ENCODE assay signal across 8 cellular contexts in genomic region chr2:121736462-121737336, GRCh38. TPM values are rescaled to one million over a fixed set of nuclear protein-coding genes. Genes with fewer than 3 reads are reported as not detected.
DNase-seq lines count a peak whose midpoint lies in the region; ATAC-seq and TF ChIP-seq lines count a peak whose summit lies in the region.

NIFK (minus strand) TSS chr2:121736875; CDS start chr2:121736850, 25 bp downstream.

- peaks cover 28% of the 10 kb centered on the region for H3K4me1 ChIP-seq in mononuclear cell (ENCODE audit: insufficient read depth, low read length)

- no peaks in the 10 kb centered on the region for H3K9me3 ChIP-seq in mononuclear cell (ENCODE audit: low read depth, low read length)

- H3K27me3 ChIP-seq in mononuclear cell (ENCODE audit: insufficient read depth, low read length), result no peaks in the 10 kb centered on the region

- TF ChIP-seq RAD21 in Ishikawa (IDR thresholded peaks at IDR 0.05; ENCODE audit: low read depth), result no peak

- TF ChIP-seq EP300 in Ishikawa (IDR thresholded peaks at IDR 0.05; ENCODE audit: borderline replicate concordance), result no peak

- peak; percentile 92 for ATAC-seq in GM21619 (IDR thresholded peaks at IDR 0.05; ENCODE audit: unreplicated experiment)

- no peak for TF ChIP-seq CTCF in epithelial cell of esophagus (IDR thresholded peaks at IDR 0.05; ENCODE audit: insufficient read depth, low read depth, low read length, missing control alignments)

- peak within 1 kb of the TSS; percentile 99 for H3K4me3 ChIP-seq in epithelial cell of esophagus (ENCODE audit: low read length)
- H3K4me3 ChIP-seq in mononuclear cell (ENCODE audit: low read length), result peak within 1 kb of the TSS; percentile 93

- DNase-seq in DMS153 (lab: John Stamatoyannopoulos, UW) (peak; percentile 92), OCI-M2 (lab: John Stamatoyannopoulos, UW; ENCODE audit: unreplicated experiment) (peak; percentile 68), activated T-cell treated with anti-CD3 and anti-CD28 coated beads for 4 hours (peak; percentile 100), epithelial cell of esophagus (ENCODE audit: low read depth) (peak; percentile 99)
- peak; percentile 100 for DNase-seq in stimulated activated CD8-positive, alpha-beta memory T cell treated with anti-CD3 and anti-CD28 coated beads, Interleukin-2, amount 100 ng/mL, for 48 hours (ENCODE audit: low read depth in 2 of 2)

TF ChIP-seq in Ishikawa, 13 proteins besides CTCF, POLR2A, EP300 and RAD21:
- TF ChIP-seq CEBPB (IDR thresholded peaks at IDR 0.05) (no peak), NFIC (IDR thresholded peaks at IDR 0.05) (no peak; the same call in 1 of the 2 replicates), CREB1 (IDR thresholded peaks at IDR 0.05; ENCODE audit: low read depth) (no peak), FOXM1 (IDR thresholded peaks at IDR 0.05; ENCODE audit: borderline replicate concordance, low read depth) (no peak), EGR1 (IDR thresholded peaks at IDR 0.05) (peak; percentile 35; the same call in 1 of the 2 replicates), REST (IDR thresholded peaks at IDR 0.05; ENCODE audit: low read depth) (no peak), TCF12 (IDR thresholded peaks at IDR 0.05; ENCODE audit: low read depth) (no peak), YY1 (IDR thresholded peaks at IDR 0.05; ENCODE audit: low read depth) (peak; percentile 71; the same call in 1 of the 2 replicates), TAF1 (IDR thresholded peaks at IDR 0.05; ENCODE audit: low read depth) (peak; percentile 83), TEAD4 (IDR thresholded peaks at IDR 0.05) (no peak), MAX (IDR thresholded peaks at IDR 0.05) (peak; percentile 97), ZBTB7A (IDR thresholded peaks at IDR 0.05; ENCODE audit: low read depth) (peak; percentile 39; the same call in 1 of the 2 replicates), USF1 (IDR thresholded peaks at IDR 0.05) (no peak)

RNA-seq across cellular contexts. Expression of gene NIFK, which starts in this region (rescaled TPM):
- total RNA-seq in mononuclear cell, result 33.1 TPM

Comparison
In these comparisons a context has a peak if more than half of its experiments do, and no peak if none do; other contexts are left out.
1. Peak in every context shown above with its lines: DNase-seq, ATAC-seq and H3K4me3 ChIP-seq.